In genomic region chr15:65194826-65195541, GRCh38 we compare ENCODE assay signal across 1 cellular context.
TF ChIP-seq lines count a peak whose summit lies in the region.

No MANE protein-coding gene starts in this region.

TF ChIP-seq in A549, 52 proteins besides CTCF, POLR2A, EP300 and RAD21:
- TF ChIP-seq MYC (IDR thresholded peaks at IDR 0.05; ENCODE audit: borderline replicate concordance, low read length) (no peak), HDAC2 (IDR thresholded peaks at IDR 0.05) (no peak), ATOH8 (CRISPR knock-in tag; IDR thresholded peaks at IDR 0.05; ENCODE audit: low read depth) (no peak), FOSB (CRISPR knock-in tag; IDR thresholded peaks at IDR 0.05) (no peak), RARB (CRISPR knock-in tag; IDR thresholded peaks at IDR 0.05) (no peak), ZSCAN20 (CRISPR knock-in tag; IDR thresholded peaks at IDR 0.05) (no peak), SMC3 (IDR thresholded peaks at IDR 0.05) (no peak), RCOR1 (IDR thresholded peaks at IDR 0.05; ENCODE audit: low read depth, low read length) (no peak), MAX (IDR thresholded peaks at IDR 0.05) (no peak), GATA3 (IDR thresholded peaks at IDR 0.05; ENCODE audit: borderline replicate concordance) (no peak), KDM5A (IDR thresholded peaks at IDR 0.05) (no peak), E2F6 (IDR thresholded peaks at IDR 0.05; ENCODE audit: borderline replicate concordance, low read depth) (no peak), HMGXB4 (CRISPR knock-in tag; IDR thresholded peaks at IDR 0.05; ENCODE audit: borderline replicate concordance) (no peak), JUN (IDR thresholded peaks at IDR 0.05) (no peak), FOXS1 (CRISPR knock-in tag; IDR thresholded peaks at IDR 0.05) (no peak), ZNF302 (CRISPR knock-in tag; IDR thresholded peaks at IDR 0.05) (no peak)
